Comparison of ENCODE assay signal across 8 cellular contexts in genomic region chr22:41383085-41383484, GRCh38. TPM values are rescaled to one million over a fixed set of nuclear protein-coding genes. Genes with fewer than 3 reads are reported as not detected.
DNase-seq lines count a peak whose midpoint lies in the region; ATAC-seq and TF ChIP-seq lines count a peak whose summit lies in the region.

No MANE protein-coding gene starts in this region.

- ATAC-seq in CD8-positive, alpha-beta T cell = no peak

- H3K9me3 Mint-ChIP-seq in CD8-positive, alpha-beta T cell = no peaks in the 10 kb centered on the region
- no peaks in the 10 kb centered on the region for H3K9me3 Mint-ChIP-seq in endothelial cell (ENCODE audit: unreplicated experiment)

- TF ChIP-seq EP300 in ovary (IDR thresholded peaks at IDR 0.05) = no peak

- no peak for DNase-seq in CD8-positive, alpha-beta T cell
- DNase-seq in OCI-LY7 (ENCODE audit: low spot score) (no peak), endothelial cell (ENCODE audit: low spot score) (no peak), ovary (no peak), NCI-H1930 (lab: John Stamatoyannopoulos, UW) (no peak), HUDEP-2 (lab: John Stamatoyannopoulos, UW; ENCODE audit: unreplicated experiment in 76 of 76) (no peak), NCI-H82 treated with DMSO at 0.1 percent for 48 hours (lab: John Stamatoyannopoulos, UW; ENCODE audit: unreplicated experiment) (no peak)
- no peak for DNase-seq in stimulated activated naive CD4-positive, alpha-beta T cell (lab: John Stamatoyannopoulos, UW)

- POLR2A ChIA-PET in CD8-positive, alpha-beta T cell (lab: Charles Lee) = no interaction called here
- POLR2A ChIA-PET in OCI-LY7 (lab: Charles Lee) = no interaction called here

- no peaks in the 10 kb centered on the region for H3K9me2 ChIP-seq in OCI-LY7 (ENCODE audit: insufficient read depth, low read length)

- H3K9me3 ChIP-seq in CD8-positive, alpha-beta T cell (ENCODE audit: low read length) = no peaks in the 10 kb centered on the region
- H3K9me3 ChIP-seq in OCI-LY7 (ENCODE audit: low read length) (no peaks in the 10 kb centered on the region), ovary (no peaks in the 10 kb centered on the region)

- intact Hi-C loops in CD8-positive, alpha-beta T cell (cut with DNase I, micrococcal nuclease) = loop anchor here (5.0 to 10.0 kb wide), 4 partner anchors 304 to 1119 kb away; partner anchors contain the start of genes CENPM (in 1 of the 2), SMDT1 (in 1 of the 2) and SNU13 (in 1 of the 2)
- intact Hi-C loops in OCI-LY7 (cut with micrococcal nuclease; ENCODE audit: unreplicated experiment) = loop anchor here (10.0 kb wide), 1 partner anchor 78 kb away; the partner anchor contains the start of gene ZC3H7B
- intact Hi-C loops in ovary (cut with DNase I) = no loop called here

- no peak overlapping the region for H2AFZ ChIP-seq in OCI-LY7 (ENCODE audit: low read length)

- peaks cover 15% of the 10 kb centered on the region for H3K4me1 ChIP-seq in CD8-positive, alpha-beta T cell (ENCODE audit: insufficient read depth, low read length)
- peaks cover 24% of the 10 kb centered on the region for H3K4me1 ChIP-seq in OCI-LY7 (ENCODE audit: insufficient read depth, low read length, poor library complexity, severe bottlenecking)
- peaks cover 8% of the 10 kb centered on the region for H3K4me1 ChIP-seq in ovary (ENCODE audit: insufficient read depth)

- peak overlapping the region; percentile 98 for H3K4me2 ChIP-seq in OCI-LY7 (ENCODE audit: low read length)

- H3K4me3 Mint-ChIP-seq in CD8-positive, alpha-beta T cell = peak overlapping the region; percentile 93
- peak overlapping the region; percentile 47 for H3K4me3 Mint-ChIP-seq in endothelial cell (ENCODE audit: unreplicated experiment)

- no peaks in the 10 kb centered on the region for H3K27me3 Mint-ChIP-seq in CD8-positive, alpha-beta T cell (ENCODE audit: low read depth)
- H3K27me3 Mint-ChIP-seq in endothelial cell (ENCODE audit: unreplicated experiment) = peaks cover 5% of the 10 kb centered on the region

- CTCF ChIA-PET in CD8-positive, alpha-beta T cell (lab: Charles Lee) = interaction anchor here (1.0 to 1.3 kb wide), 2 partner anchors 20 to 135 kb away, joined by 3 read pairs; no protein-coding TSS in a partner anchor
- CTCF ChIA-PET in OCI-LY7 (lab: Charles Lee; ENCODE audit: unreplicated experiment) = no interaction called here

- peaks cover 21% of the 10 kb centered on the region for H3K4me1 Mint-ChIP-seq in CD8-positive, alpha-beta T cell (ENCODE audit: low read depth)
- no peaks in the 10 kb centered on the region for H3K4me1 Mint-ChIP-seq in endothelial cell (ENCODE audit: unreplicated experiment)

- H3K36me3 Mint-ChIP-seq in CD8-positive, alpha-beta T cell = peaks cover 8% of the 10 kb centered on the region
- no peaks in the 10 kb centered on the region for H3K36me3 Mint-ChIP-seq in endothelial cell (ENCODE audit: low read depth, unreplicated experiment)

- no peaks in the 10 kb centered on the region for H3K79me2 ChIP-seq in OCI-LY7 (ENCODE audit: insufficient read depth, low read depth, low read length)

- TF ChIP-seq POLR2A in ovary (IDR thresholded peaks at IDR 0.05) = no peak

- peak overlapping the region; percentile 10 for H3K27ac Mint-ChIP-seq in CD8-positive, alpha-beta T cell
- H3K27ac Mint-ChIP-seq in endothelial cell (ENCODE audit: unreplicated experiment) = peak overlapping the region; percentile 9

- no peaks in the 10 kb centered on the region for H3K27me3 ChIP-seq in CD8-positive, alpha-beta T cell (ENCODE audit: insufficient read depth, low read length)
- no peaks in the 10 kb centered on the region for H3K27me3 ChIP-seq in ovary

- no TSS peak for BruUV-seq in OCI-LY7 (replicated peaks; lab: Mats Ljungman, UMichigan)

- no peak overlapping the region for H3K4me3 ChIP-seq in CD8-positive, alpha-beta T cell (ENCODE audit: low read depth, low read length)
- peak overlapping the region; percentile 76 for H3K4me3 ChIP-seq in OCI-LY7 (ENCODE audit: low read depth, low read length, poor library complexity, severe bottlenecking)
- peak overlapping the region; percentile 94 for H3K4me3 ChIP-seq in ovary

- H3K27ac ChIP-seq in CD8-positive, alpha-beta T cell (ENCODE audit: low read depth, low read length) = no peak overlapping the region
- H3K27ac ChIP-seq in OCI-LY7 (ENCODE audit: low read depth, low read length, poor library complexity, severe bottlenecking) (no peak overlapping the region), ovary (peak overlapping the region in 1 of 2 donors; percentile 98)

- no peaks in the 10 kb centered on the region for H3K36me3 ChIP-seq in CD8-positive, alpha-beta T cell (ENCODE audit: insufficient read depth, low read length)
- H3K36me3 ChIP-seq in OCI-LY7 (ENCODE audit: insufficient read depth, low read length) (peaks cover 5% of the 10 kb centered on the region; the same call in 1 of the 2 replicates), ovary (no peaks in the 10 kb centered on the region)

- TF ChIP-seq CTCF in CD8-positive, alpha-beta T cell (IDR thresholded peaks at IDR 0.05) = no peak
- TF ChIP-seq CTCF in OCI-LY7 (conservative IDR thresholded peaks at IDR 0.05; ENCODE audit: low read length) = no peak
- TF ChIP-seq CTCF in endothelial cell (IDR thresholded peaks at IDR 0.05; ENCODE audit: unreplicated experiment) = no peak
- TF ChIP-seq CTCF in ovary (IDR thresholded peaks at IDR 0.05) = no peak

- 52 to 60% (median 59%) methylated on average over 5 of the region's 5 CpGs for WGBS in ovary, 3 donors

- no peaks in the 10 kb centered on the region for H4K20me1 ChIP-seq in OCI-LY7 (ENCODE audit: insufficient read depth, low read length)

RNA-seq across cellular contexts. Expression of gene TEF, which starts 1.3 kb away (rescaled TPM):
- total RNA-seq in CD8-positive, alpha-beta T cell = 1 to 10 TPM; 2.8 to 3.8 TPM
- total RNA-seq in OCI-LY7 (2014; rRNA removed; shearing (Covaris generic)) = 4.3 and 6.8 TPM in 2 replicates
- 6.1 and 7.0 TPM in 2 replicates for total RNA-seq in OCI-LY7 (2022)
- 6.6 TPM for total RNA-seq in endothelial cell (ENCODE audit: unreplicated experiment)
- 10 to 100 TPM; 10.8 to 64.6 (median 49.6) TPM for total RNA-seq in ovary
- polyA plus RNA-seq in ovary = 10 to 100 TPM; 26.2 to 42.8 TPM

Comparison
In these comparisons a context has a peak if more than half of its experiments do, and no peak if none do; other contexts are left out.
1. intact Hi-C loops: an anchor here in CD8-positive, alpha-beta T cell (5.0 to 10.0 kb wide) and OCI-LY7 (10.0 kb wide); none called in ovary.